In the genomic region with DNA sequence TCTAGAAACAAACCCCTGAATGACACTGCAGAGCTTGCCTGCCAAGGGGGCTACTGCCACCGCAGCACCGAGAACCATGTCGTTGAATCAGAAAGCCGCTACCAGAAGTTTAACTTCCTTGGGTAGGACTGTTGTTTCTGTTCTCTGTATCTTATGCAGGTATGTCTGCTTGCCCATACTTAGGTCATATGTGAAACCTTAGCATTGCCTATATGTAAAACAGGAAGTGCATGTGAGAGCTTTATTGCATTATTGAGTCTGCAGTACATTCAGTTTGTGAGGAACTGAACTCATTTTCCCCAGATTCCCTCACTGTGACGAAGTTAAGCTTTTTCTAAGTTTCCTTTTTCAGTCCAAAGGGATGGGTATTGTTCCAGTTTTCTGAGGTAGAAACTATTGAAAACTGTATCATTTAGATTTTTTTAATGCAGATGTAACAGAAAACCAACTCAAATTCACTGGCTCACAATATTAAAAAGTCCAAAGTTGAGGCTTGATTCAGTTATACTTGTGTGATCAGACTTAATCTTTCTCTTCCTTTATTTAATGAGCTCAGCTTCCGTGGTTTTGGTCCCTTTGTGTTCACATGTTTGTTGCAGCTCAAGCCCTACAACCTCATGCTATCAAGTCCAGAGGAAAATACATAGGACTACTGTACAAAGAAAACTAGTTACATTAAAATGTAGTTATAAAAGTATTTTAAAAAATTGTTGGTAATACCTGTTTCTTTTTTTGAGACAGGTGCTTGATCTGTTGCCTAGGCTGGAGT, we compare ENCODE assay signal across 1 cellular context.
TF ChIP-seq lines count a peak whose summit lies in the region.

No MANE protein-coding gene starts in this region.

TF ChIP-seq in GM12878, 131 proteins besides CTCF, POLR2A, EP300 and RAD21 (continued from another document and continues in another):
- TF ChIP-seq, protein P1, sequence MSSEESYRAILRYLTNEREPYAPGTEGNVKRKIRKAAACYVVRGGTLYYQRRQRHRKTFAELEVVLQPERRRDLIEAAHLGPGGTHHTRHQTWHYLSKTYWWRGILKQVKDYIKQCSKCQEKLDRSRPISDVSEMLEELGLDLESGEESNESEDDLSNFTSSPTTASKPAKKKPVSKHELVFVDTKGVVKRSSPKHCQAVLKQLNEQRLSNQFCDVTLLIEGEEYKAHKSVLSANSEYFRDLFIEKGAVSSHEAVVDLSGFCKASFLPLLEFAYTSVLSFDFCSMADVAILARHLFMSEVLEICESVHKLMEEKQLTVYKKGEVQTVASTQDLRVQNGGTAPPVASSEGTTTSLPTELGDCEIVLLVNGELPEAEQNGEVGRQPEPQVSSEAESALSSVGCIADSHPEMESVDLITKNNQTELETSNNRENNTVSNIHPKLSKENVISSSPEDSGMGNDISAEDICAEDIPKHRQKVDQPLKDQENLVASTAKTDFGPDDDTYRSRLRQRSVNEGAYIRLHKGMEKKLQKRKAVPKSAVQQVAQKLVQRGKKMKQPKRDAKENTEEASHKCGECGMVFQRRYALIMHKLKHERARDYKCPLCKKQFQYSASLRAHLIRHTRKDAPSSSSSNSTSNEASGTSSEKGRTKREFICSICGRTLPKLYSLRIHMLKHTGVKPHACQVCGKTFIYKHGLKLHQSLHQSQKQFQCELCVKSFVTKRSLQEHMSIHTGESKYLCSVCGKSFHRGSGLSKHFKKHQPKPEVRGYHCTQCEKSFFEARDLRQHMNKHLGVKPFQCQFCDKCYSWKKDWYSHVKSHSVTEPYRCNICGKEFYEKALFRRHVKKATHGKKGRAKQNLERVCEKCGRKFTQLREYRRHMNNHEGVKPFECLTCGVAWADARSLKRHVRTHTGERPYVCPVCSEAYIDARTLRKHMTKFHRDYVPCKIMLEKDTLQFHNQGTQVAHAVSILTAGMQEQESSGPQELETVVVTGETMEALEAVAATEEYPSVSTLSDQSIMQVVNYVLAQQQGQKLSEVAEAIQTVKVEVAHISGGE (CRISPR knock-in tag; IDR thresholded peaks at IDR 0.05): no peak
- TF ChIP-seq CHD4 (IDR thresholded peaks at IDR 0.05) (no peak), JUNB (IDR thresholded peaks at IDR 0.05) (0 out of 2 replicates have a peak, but pooled peaks have one; percentile 13), GABPA (IDR thresholded peaks at IDR 0.05; ENCODE audit: low read depth) (peak; percentile 68; the same call in 1 of the 2 replicates), CBX3 (IDR thresholded peaks at IDR 0.05; ENCODE audit: borderline replicate concordance, low read depth) (no peak), PAX8 (IDR thresholded peaks at IDR 0.05) (no peak), CBFB (IDR thresholded peaks at IDR 0.05; ENCODE audit: low read depth) (no peak), KDM1A (IDR thresholded peaks at IDR 0.05; ENCODE audit: borderline replicate concordance) (no peak), FOXM1 (IDR thresholded peaks at IDR 0.05; ENCODE audit: low read depth, low read length) (no peak), SRF (IDR thresholded peaks at IDR 0.05; ENCODE audit: low read depth in 2 of 2, low read length in 2 of 2) (0 out of 4 replicates have a peak, but pooled peaks of 1 of the 2 experiments have one; percentile 37), BACH1 (IDR thresholded peaks at IDR 0.05; ENCODE audit: borderline replicate concordance) (no peak), GATAD2B (conservative IDR thresholded peaks at IDR 0.05; ENCODE audit: low read depth) (no peak), SIN3A (IDR thresholded peaks at IDR 0.05; ENCODE audit: low read depth, low read length) (no peak), YBX1 (IDR thresholded peaks at IDR 0.05) (no peak), NFYA (IDR thresholded peaks at IDR 0.05; ENCODE audit: borderline replicate concordance, low read depth, low read length) (no peak), ETV6 (conservative IDR thresholded peaks at IDR 0.05 in 1 of 2, IDR thresholded peaks at IDR 0.05 in 1 of 2; ENCODE audit: borderline replicate concordance in 1 of 2, low read depth in 1 of 2) (peak in 1 of 2 experiments; percentile 35; a peak in 1 of 4 replicates), IKZF1 (conservative IDR thresholded peaks at IDR 0.05) (no peak), PAX5 (IDR thresholded peaks at IDR 0.05; ENCODE audit: borderline replicate concordance, low read depth, low read length) (no peak), RUNX3 (IDR thresholded peaks at IDR 0.05; ENCODE audit: low read length) (peak; percentile 48; the same call in 1 of the 2 replicates), MEF2B (IDR thresholded peaks at IDR 0.05; ENCODE audit: partially characterized antibody, poor library complexity, severe bottlenecking) (no peak), DPF2 (IDR thresholded peaks at IDR 0.05) (no peak; the same call in 1 of the 2 replicates)
- TF ChIP-seq, protein P2, sequence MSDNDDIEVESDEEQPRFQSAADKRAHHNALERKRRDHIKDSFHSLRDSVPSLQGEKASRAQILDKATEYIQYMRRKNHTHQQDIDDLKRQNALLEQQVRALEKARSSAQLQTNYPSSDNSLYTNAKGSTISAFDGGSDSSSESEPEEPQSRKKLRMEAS (IDR thresholded peaks at IDR 0.05; ENCODE audit: low read depth, low read length): no peak
- TF ChIP-seq, protein P3, sequence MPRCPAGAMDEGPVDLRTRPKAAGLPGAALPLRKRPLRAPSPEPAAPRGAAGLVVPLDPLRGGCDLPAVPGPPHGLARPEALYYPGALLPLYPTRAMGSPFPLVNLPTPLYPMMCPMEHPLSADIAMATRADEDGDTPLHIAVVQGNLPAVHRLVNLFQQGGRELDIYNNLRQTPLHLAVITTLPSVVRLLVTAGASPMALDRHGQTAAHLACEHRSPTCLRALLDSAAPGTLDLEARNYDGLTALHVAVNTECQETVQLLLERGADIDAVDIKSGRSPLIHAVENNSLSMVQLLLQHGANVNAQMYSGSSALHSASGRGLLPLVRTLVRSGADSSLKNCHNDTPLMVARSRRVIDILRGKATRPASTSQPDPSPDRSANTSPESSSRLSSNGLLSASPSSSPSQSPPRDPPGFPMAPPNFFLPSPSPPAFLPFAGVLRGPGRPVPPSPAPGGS (IDR thresholded peaks at IDR 0.05; ENCODE audit: borderline replicate concordance, insufficient read depth, low read depth, low read length, poor library complexity, severe bottlenecking): no peak
- TF ChIP-seq, protein P4, sequence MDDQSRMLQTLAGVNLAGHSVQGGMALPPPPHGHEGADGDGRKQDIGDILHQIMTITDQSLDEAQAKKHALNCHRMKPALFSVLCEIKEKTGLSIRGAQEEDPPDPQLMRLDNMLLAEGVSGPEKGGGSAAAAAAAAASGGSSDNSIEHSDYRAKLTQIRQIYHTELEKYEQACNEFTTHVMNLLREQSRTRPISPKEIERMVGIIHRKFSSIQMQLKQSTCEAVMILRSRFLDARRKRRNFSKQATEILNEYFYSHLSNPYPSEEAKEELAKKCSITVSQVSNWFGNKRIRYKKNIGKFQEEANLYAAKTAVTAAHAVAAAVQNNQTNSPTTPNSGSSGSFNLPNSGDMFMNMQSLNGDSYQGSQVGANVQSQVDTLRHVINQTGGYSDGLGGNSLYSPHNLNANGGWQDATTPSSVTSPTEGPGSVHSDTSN (IDR thresholded peaks at IDR 0.05; ENCODE audit: insufficient replicate concordance, low read depth, low read length): no peak
- TF ChIP-seq, protein P5, sequence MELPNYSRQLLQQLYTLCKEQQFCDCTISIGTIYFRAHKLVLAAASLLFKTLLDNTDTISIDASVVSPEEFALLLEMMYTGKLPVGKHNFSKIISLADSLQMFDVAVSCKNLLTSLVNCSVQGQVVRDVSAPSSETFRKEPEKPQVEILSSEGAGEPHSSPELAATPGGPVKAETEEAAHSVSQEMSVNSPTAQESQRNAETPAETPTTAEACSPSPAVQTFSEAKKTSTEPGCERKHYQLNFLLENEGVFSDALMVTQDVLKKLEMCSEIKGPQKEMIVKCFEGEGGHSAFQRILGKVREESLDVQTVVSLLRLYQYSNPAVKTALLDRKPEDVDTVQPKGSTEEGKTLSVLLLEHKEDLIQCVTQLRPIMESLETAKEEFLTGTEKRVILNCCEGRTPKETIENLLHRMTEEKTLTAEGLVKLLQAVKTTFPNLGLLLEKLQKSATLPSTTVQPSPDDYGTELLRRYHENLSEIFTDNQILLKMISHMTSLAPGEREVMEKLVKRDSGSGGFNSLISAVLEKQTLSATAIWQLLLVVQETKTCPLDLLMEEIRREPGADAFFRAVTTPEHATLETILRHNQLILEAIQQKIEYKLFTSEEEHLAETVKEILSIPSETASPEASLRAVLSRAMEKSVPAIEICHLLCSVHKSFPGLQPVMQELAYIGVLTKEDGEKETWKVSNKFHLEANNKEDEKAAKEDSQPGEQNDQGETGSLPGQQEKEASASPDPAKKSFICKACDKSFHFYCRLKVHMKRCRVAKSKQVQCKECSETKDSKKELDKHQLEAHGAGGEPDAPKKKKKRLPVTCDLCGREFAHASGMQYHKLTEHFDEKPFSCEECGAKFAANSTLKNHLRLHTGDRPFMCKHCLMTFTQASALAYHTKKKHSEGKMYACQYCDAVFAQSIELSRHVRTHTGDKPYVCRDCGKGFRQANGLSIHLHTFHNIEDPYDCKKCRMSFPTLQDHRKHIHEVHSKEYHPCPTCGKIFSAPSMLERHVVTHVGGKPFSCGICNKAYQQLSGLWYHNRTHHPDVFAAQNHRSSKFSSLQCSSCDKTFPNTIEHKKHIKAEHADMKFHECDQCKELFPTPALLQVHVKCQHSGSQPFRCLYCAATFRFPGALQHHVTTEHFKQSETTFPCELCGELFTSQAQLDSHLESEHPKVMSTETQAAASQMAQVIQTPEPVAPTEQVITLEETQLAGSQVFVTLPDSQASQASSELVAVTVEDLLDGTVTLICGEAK (IDR thresholded peaks at IDR 0.05; ENCODE audit: borderline replicate concordance): no peak
- TF ChIP-seq, protein P6, sequence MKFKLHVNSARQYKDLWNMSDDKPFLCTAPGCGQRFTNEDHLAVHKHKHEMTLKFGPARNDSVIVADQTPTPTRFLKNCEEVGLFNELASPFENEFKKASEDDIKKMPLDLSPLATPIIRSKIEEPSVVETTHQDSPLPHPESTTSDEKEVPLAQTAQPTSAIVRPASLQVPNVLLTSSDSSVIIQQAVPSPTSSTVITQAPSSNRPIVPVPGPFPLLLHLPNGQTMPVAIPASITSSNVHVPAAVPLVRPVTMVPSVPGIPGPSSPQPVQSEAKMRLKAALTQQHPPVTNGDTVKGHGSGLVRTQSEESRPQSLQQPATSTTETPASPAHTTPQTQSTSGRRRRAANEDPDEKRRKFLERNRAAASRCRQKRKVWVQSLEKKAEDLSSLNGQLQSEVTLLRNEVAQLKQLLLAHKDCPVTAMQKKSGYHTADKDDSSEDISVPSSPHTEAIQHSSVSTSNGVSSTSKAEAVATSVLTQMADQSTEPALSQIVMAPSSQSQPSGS (IDR thresholded peaks at IDR 0.05; ENCODE audit: low read length): peak; percentile 51; the same call in 1 of the 2 replicates
- TF ChIP-seq, protein P7, sequence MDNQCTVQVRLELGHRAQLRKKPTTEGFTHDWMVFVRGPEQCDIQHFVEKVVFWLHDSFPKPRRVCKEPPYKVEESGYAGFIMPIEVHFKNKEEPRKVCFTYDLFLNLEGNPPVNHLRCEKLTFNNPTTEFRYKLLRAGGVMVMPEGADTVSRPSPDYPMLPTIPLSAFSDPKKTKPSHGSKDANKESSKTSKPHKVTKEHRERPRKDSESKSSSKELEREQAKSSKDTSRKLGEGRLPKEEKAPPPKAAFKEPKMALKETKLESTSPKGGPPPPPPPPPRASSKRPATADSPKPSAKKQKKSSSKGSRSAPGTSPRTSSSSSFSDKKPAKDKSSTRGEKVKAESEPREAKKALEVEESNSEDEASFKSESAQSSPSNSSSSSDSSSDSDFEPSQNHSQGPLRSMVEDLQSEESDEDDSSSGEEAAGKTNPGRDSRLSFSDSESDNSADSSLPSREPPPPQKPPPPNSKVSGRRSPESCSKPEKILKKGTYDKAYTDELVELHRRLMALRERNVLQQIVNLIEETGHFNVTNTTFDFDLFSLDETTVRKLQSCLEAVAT (IDR thresholded peaks at IDR 0.05): 0 out of 2 replicates have a peak, but pooled peaks have one; percentile 32
- TF ChIP-seq, protein P8, sequence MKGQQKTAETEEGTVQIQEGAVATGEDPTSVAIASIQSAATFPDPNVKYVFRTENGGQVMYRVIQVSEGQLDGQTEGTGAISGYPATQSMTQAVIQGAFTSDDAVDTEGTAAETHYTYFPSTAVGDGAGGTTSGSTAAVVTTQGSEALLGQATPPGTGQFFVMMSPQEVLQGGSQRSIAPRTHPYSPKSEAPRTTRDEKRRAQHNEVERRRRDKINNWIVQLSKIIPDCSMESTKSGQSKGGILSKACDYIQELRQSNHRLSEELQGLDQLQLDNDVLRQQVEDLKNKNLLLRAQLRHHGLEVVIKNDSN (IDR thresholded peaks at IDR 0.05; ENCODE audit: borderline replicate concordance, extremely low read length, insufficient read depth, low read depth, low read length): no peak
- TF ChIP-seq, protein P9, sequence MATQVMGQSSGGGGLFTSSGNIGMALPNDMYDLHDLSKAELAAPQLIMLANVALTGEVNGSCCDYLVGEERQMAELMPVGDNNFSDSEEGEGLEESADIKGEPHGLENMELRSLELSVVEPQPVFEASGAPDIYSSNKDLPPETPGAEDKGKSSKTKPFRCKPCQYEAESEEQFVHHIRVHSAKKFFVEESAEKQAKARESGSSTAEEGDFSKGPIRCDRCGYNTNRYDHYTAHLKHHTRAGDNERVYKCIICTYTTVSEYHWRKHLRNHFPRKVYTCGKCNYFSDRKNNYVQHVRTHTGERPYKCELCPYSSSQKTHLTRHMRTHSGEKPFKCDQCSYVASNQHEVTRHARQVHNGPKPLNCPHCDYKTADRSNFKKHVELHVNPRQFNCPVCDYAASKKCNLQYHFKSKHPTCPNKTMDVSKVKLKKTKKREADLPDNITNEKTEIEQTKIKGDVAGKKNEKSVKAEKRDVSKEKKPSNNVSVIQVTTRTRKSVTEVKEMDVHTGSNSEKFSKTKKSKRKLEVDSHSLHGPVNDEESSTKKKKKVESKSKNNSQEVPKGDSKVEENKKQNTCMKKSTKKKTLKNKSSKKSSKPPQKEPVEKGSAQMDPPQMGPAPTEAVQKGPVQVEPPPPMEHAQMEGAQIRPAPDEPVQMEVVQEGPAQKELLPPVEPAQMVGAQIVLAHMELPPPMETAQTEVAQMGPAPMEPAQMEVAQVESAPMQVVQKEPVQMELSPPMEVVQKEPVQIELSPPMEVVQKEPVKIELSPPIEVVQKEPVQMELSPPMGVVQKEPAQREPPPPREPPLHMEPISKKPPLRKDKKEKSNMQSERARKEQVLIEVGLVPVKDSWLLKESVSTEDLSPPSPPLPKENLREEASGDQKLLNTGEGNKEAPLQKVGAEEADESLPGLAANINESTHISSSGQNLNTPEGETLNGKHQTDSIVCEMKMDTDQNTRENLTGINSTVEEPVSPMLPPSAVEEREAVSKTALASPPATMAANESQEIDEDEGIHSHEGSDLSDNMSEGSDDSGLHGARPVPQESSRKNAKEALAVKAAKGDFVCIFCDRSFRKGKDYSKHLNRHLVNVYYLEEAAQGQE (IDR thresholded peaks at IDR 0.05; ENCODE audit: low read depth, low read length): no peak
